10 cellular contexts compared by ENCODE assay signal in the genomic region with DNA sequence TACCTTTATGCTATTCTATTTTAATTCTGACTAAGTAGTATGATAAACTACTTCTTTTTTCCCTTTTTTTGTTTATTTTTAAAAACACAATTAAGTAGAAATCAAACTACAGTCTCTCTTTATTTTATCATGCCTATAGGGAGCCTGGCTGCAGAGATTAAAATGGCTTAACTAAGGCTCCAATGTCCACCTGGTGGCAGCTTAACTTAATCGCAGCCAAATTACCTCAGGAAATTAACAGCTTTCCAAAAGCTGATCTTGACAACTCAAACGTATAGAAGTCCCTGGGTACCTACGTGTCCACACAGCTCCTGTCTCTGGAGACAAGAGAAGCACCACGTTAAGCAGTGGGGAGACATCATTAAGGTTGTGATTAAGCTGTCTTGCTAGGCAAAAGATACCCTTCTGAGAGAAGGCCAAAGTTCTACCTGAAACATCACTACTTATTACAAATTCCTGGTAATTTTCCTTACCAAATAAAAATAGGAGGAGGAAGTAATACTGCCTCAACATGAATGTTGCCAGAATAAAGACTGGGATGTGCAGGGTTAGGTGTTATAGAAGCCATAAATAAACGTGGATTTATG.
DNase-seq lines count a peak whose midpoint lies in the region; ATAC-seq, FAIRE-seq and TF ChIP-seq lines count a peak whose summit lies in the region.
"Had no signal": no experiment of that assay in that cellular context is flagged by ENCODE, and none has a peak within 500 bp of the region (broad histone marks: within the 10 kb centered on the region; RNA-seq: fewer than 3 reads in every experiment).

No MANE protein-coding gene starts in this region.

- ATAC-seq in HepG2 (no peak), GM19035 (IDR thresholded peaks at IDR 0.05; ENCODE audit: unreplicated experiment) (no peak), GM18519 (IDR thresholded peaks at IDR 0.05; ENCODE audit: low FRiP score, unreplicated experiment) (no peak), GM18502 (IDR thresholded peaks at IDR 0.05; ENCODE audit: poor library complexity, unreplicated experiment) (no peak)

- H3K4me2 ChIP-seq in HepG2 (ENCODE audit: low read depth, low read length) (no peak overlapping the region), OCI-LY1 (ENCODE audit: low read length) (no peak overlapping the region), fibroblast of lung (ENCODE audit: extremely low read depth, insufficient read depth, low read length) (no peak overlapping the region)

- CTCF ChIA-PET in HepG2 (lab: Yijun Ruan, JAX; ENCODE audit: low intra/inter-chr PET ratio, low total read pairs), result no interaction called here

- no peaks in the 10 kb centered on the region for H3K79me2 ChIP-seq in HepG2 (ENCODE audit: insufficient read depth, low read length)
- H3K79me2 ChIP-seq in OCI-LY1 (ENCODE audit: insufficient read depth, low read length), result no peaks in the 10 kb centered on the region
- no peaks in the 10 kb centered on the region for H3K79me2 ChIP-seq in fibroblast of lung (ENCODE audit: control insufficient read depth, insufficient read depth, low read length)

- no peak overlapping the region for H2AFZ ChIP-seq in HepG2 (ENCODE audit: low read length)
- no peak overlapping the region for H2AFZ ChIP-seq in OCI-LY1 (ENCODE audit: low read length)
- peak overlapping the region; percentile 22 for H2AFZ ChIP-seq in fibroblast of lung (ENCODE audit: low read length)

- no peak for FAIRE-seq in HepG2 (lab: Jason Lieb, UNC)
- no peak for FAIRE-seq in small intestine (lab: Jason Lieb, UNC)

- H3K9me2 ChIP-seq in OCI-LY1 (ENCODE audit: low read depth, low read length), result no peaks in the 10 kb centered on the region

- no peaks in the 10 kb centered on the region for H3K27me3 ChIP-seq in liver (ENCODE audit: control insufficient read depth in 4 of 4, insufficient read depth in 4 of 4, low read length in 3 of 4)
- no peaks in the 10 kb centered on the region for H3K27me3 ChIP-seq in HepG2 (ENCODE audit: control insufficient read depth in 1 of 2, insufficient read depth in 2 of 2, low read length in 2 of 2)
- H3K27me3 ChIP-seq in OCI-LY1 (ENCODE audit: insufficient read depth, low read length), result no peaks in the 10 kb centered on the region
- H3K27me3 ChIP-seq in fibroblast of lung (ENCODE audit: control insufficient read depth, insufficient read depth, low read length), result no peaks in the 10 kb centered on the region
- no peaks in the 10 kb centered on the region for H3K27me3 ChIP-seq in small intestine (ENCODE audit: control insufficient read depth in 2 of 2, insufficient read depth in 2 of 2, low read length in 2 of 2)

- no peaks in the 10 kb centered on the region for H3K4me1 ChIP-seq in liver (ENCODE audit: control insufficient read depth in 4 of 4, insufficient read depth in 4 of 4, low read length in 3 of 4)
- H3K4me1 ChIP-seq in HepG2 (ENCODE audit: insufficient read depth, low read length), result no peaks in the 10 kb centered on the region
- no peaks in the 10 kb centered on the region for H3K4me1 ChIP-seq in OCI-LY1 (ENCODE audit: insufficient read depth, low read length, severe bottlenecking)
- no peaks in the 10 kb centered on the region for H3K4me1 ChIP-seq in fibroblast of lung (ENCODE audit: control insufficient read depth, extremely low read depth, insufficient read depth, low read length)
- H3K4me1 ChIP-seq in small intestine (ENCODE audit: control insufficient read depth in 2 of 2, insufficient read depth in 1 of 2, low read depth in 1 of 2, low read length in 1 of 2), result no peaks in the 10 kb centered on the region

- peak; percentile 13 to 33 for TF ChIP-seq RAD21 in liver (IDR thresholded peaks at IDR 0.05)
- no peak for TF ChIP-seq RAD21 in HepG2 (CRISPR knock-in tag; IDR thresholded peaks at IDR 0.05)

- POLR2A ChIA-PET in HepG2 (lab: Yijun Ruan, JAX), result no interaction called here

- no TSS peak for BruUV-seq in HepG2 (replicated peaks; lab: Mats Ljungman, UMichigan)

- H3K4me3 ChIP-seq in liver (ENCODE audit: low read depth in 1 of 3, low read length in 3 of 3), result no peak overlapping the region
- no peak overlapping the region for H3K4me3 ChIP-seq in HepG2 (replicated peaks in 1 of 3; ENCODE audit: insufficient read depth in 1 of 3, low read depth in 2 of 3, low read length in 3 of 3)
- H3K4me3 ChIP-seq in OCI-LY1 (ENCODE audit: low read depth, low read length, poor library complexity, severe bottlenecking), result no peak overlapping the region
- H3K4me3 ChIP-seq in fibroblast of lung (replicated peaks in 1 of 4; ENCODE audit: control extremely low read depth in 1 of 4, insufficient read depth in 1 of 4, low read depth in 3 of 4, low read length in 4 of 4), result no peak overlapping the region
- H3K4me3 ChIP-seq in small intestine (ENCODE audit: low read depth in 1 of 2, low read length in 2 of 2), result no peak overlapping the region
- H3K4me3 ChIP-seq: MG63 had no signal

- DNase-seq in HepG2 (ENCODE audit: low spot score) (no peak), fibroblast of lung (ENCODE audit: low read depth in 2 of 2) (peak; percentile 34 to 64), small intestine (no peak)
- DNase-seq: activated effector memory CD4-positive, alpha-beta T cell treated with anti-CD3 and anti-CD28 coated beads, Interleukin-2, amount 50 U/mL, for 16 hours; MG63 had no signal

- no peaks in the 10 kb centered on the region for H4K20me1 ChIP-seq in HepG2 (ENCODE audit: insufficient read depth, low read length)
- no peaks in the 10 kb centered on the region for H4K20me1 ChIP-seq in OCI-LY1 (ENCODE audit: insufficient read depth, low read length)
- no peaks in the 10 kb centered on the region for H4K20me1 ChIP-seq in fibroblast of lung (ENCODE audit: control insufficient read depth, extremely low read depth, insufficient read depth, low read length)

- H3K27ac ChIP-seq in liver (ENCODE audit: low read depth in 1 of 2, low read length in 2 of 2) (no peak overlapping the region), HepG2 (ENCODE audit: extremely low read length, insufficient read depth, low read length) (no peak overlapping the region), OCI-LY1 (ENCODE audit: low read depth, low read length, poor library complexity, severe bottlenecking) (no peak overlapping the region), fibroblast of lung (ENCODE audit: insufficient read depth, low read length) (no peak overlapping the region), small intestine (ENCODE audit: low read depth in 1 of 2, low read length in 1 of 2) (no peak overlapping the region)

- H3K9ac ChIP-seq in liver (ENCODE audit: low read depth in 1 of 2, low read length in 2 of 2) (no peak overlapping the region), HepG2 (ENCODE audit: insufficient read depth, low read depth, low read length) (no peak overlapping the region), OCI-LY1 (ENCODE audit: low read length) (no peak overlapping the region), fibroblast of lung (ENCODE audit: insufficient read depth, low read length) (no peak overlapping the region)

- in situ Hi-C loops in HepG2 (cut with HindIII; ENCODE audit: extremely low pct_ligation_motif_present, low pct_unique_long_range_greater_than_20kb), result no loop called here

- no peaks in the 10 kb centered on the region for H3K36me3 ChIP-seq in liver (ENCODE audit: control insufficient read depth in 4 of 4, insufficient read depth in 3 of 4, low read depth in 1 of 4, low read length in 3 of 4)
- no peaks in the 10 kb centered on the region for H3K36me3 ChIP-seq in HepG2 (replicated peaks in 1 of 2; ENCODE audit: control insufficient read depth in 1 of 2, insufficient read depth in 2 of 2, low read length in 2 of 2)
- no peaks in the 10 kb centered on the region for H3K36me3 ChIP-seq in OCI-LY1 (ENCODE audit: insufficient read depth, low read length)
- no peaks in the 10 kb centered on the region for H3K36me3 ChIP-seq in fibroblast of lung (ENCODE audit: control insufficient read depth, insufficient read depth, low read length)
- H3K36me3 ChIP-seq in small intestine (ENCODE audit: control insufficient read depth in 2 of 2, insufficient read depth in 2 of 2, low read length in 2 of 2), result no peaks in the 10 kb centered on the region
- H3K36me3 ChIP-seq: MG63 had no signal

- intact Hi-C loops in HepG2 (cut with micrococcal nuclease; ENCODE audit: unreplicated experiment), result no loop called here

- H3K9me3 ChIP-seq in liver (ENCODE audit: control insufficient read depth in 4 of 4, low read length in 3 of 4) (peaks cover 0 to 5% (median 3%) of the 10 kb centered on the region in 4 donors), HepG2 (ENCODE audit: low read length) (no peaks in the 10 kb centered on the region), OCI-LY1 (ENCODE audit: low read length) (no peaks in the 10 kb centered on the region), fibroblast of lung (ENCODE audit: control insufficient read depth, insufficient read depth, low read depth, low read length) (no peaks in the 10 kb centered on the region), small intestine (ENCODE audit: control insufficient read depth, low read depth) (no peaks in the 10 kb centered on the region)

- TF ChIP-seq POLR2A in HepG2 (IDR thresholded peaks at IDR 0.05; ENCODE audit: insufficient read depth in 1 of 2, low read depth in 2 of 2, low read length in 2 of 2), result no peak

- 5% methylated on average over 5 of the region's 5 CpGs for WGBS in liver
- WGBS in HepG2 (ENCODE audit: low lambda C conversion rate), result 0% methylated on average over 5 of the region's 5 CpGs
- WGBS in small intestine, 3 donors, result 6 to 16% (median 12%) methylated on average over 5 of the region's 5 CpGs

- TF ChIP-seq EP300 in HepG2 (IDR thresholded peaks at IDR 0.05; ENCODE audit: low read depth in 2 of 2, low read length in 2 of 2) (no peak), HepG2 (CRISPR knock-in tag; IDR thresholded peaks at IDR 0.05; ENCODE audit: borderline replicate concordance) (no peak)

- TF ChIP-seq CTCF in liver (IDR thresholded peaks at IDR 0.05; ENCODE audit: low read depth, low read length, missing input control) (peak; percentile 18), HepG2 (CRISPR knock-in tag; IDR thresholded peaks at IDR 0.05) (no peak), OCI-LY1 (IDR thresholded peaks at IDR 0.05; ENCODE audit: low read length) (peak; percentile 38), fibroblast of lung (conservative IDR thresholded peaks at IDR 0.05 in 1 of 2, IDR thresholded peaks at IDR 0.05 in 1 of 2; ENCODE audit: low read depth in 1 of 2, low read length in 2 of 2) (peak; percentile 65 to 66)

- no peaks in the 10 kb centered on the region for H3F3A ChIP-seq in OCI-LY1 (ENCODE audit: insufficient read depth, low read length)

TF ChIP-seq in liver, 16 proteins besides CTCF, POLR2A, EP300 and RAD21 (continues in another document):
- TF ChIP-seq FOXA2 (IDR thresholded peaks at IDR 0.05), result no peak
- no peak for TF ChIP-seq HNF4G (IDR thresholded peaks at IDR 0.05)

TF ChIP-seq in HepG2, 621 proteins besides CTCF, POLR2A, EP300 and RAD21:
- TF ChIP-seq TEAD2 (CRISPR knock-in tag; IDR thresholded peaks at IDR 0.05), result no peak
- no peak for TF ChIP-seq SAP130 (CRISPR knock-in tag; IDR thresholded peaks at IDR 0.05; ENCODE audit: low read depth)
- TF ChIP-seq PPARG (CRISPR knock-in tag; conservative IDR thresholded peaks at IDR 0.05), result no peak
- TF ChIP-seq ZBTB38 (CRISPR knock-in tag; IDR thresholded peaks at IDR 0.05), result no peak
- TF ChIP-seq FOXM1 (CRISPR knock-in tag; IDR thresholded peaks at IDR 0.05), result no peak

Comparison
In these comparisons a context has a peak if more than half of its experiments do, and no peak if none do; other contexts are left out.
1. DNase-seq: peak in fibroblast of lung (2 of 2); none in HepG2 (single experiment) and small intestine (single experiment).